In the genomic region with DNA sequence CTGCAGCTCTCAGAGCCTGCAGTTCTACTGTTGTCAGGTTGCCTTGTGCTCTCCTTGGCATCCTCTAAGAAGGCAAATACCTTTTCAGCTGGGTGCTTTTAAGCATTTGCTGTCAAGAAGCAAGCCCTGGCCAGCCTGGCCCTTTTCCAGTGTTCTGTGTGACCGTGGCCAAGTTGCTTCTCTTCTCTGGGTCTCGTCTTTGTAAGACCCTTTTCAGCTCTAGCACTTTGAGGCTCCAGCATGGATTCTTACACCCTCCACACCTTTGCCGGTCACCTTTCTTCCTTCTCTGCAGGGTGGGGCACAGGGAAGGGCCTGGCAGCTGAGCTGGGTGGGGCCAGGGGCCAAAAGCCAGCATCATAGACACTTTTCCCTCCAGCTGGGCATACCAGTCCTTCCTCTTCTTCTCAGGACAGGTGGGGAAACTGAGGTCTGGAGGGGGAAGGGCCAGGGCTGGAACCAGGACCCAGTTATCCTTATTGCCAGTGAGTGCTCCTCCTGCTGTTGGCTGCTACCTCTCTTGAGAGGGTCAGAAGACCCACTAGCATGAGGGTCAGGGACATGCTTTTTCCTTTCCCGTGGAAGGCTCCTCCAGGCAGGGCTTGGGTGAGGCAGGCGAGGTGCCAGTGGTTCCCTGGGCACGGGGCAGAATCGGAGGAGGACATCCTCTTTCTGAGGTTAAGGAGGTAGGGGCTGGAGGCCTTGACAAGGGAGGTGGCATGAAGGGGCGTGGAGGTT, we compare ENCODE assay signal across 1 cellular context.
TF ChIP-seq lines count a peak whose summit lies in the region.

No MANE protein-coding gene starts in this region.

TF ChIP-seq in IMR-90, 13 proteins besides CTCF, POLR2A, EP300 and RAD21:
- TF ChIP-seq MXI1 (IDR thresholded peaks at IDR 0.05; ENCODE audit: borderline replicate concordance, low read depth, low read length), result no peak
- TF ChIP-seq RCOR1 (IDR thresholded peaks at IDR 0.05; ENCODE audit: insufficient replicate concordance, low read length), result no peak
- no peak for TF ChIP-seq CEBPB (IDR thresholded peaks at IDR 0.05; ENCODE audit: low read depth, low read length)
